Comparison of ENCODE assay signal across 7 cellular contexts in the genomic region with DNA sequence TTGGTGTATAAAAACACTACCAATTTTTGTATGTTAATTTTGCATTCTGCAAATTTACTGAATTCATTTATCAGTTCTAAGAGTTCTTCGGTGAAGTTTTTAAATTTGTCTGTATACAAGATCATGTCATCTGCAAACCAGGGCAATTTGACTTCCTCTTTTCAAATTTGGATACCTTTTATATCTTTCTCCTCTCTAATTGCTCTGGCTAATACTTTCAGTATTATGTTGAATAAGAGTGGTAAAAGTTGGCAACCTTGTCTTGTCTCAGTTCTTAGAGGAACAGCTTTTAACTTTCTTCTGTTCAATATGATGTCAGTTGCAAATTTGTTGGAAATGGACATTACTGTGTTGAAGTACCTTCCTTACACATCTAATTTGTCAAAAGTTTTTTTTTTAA.
DNase-seq lines count a peak whose midpoint lies in the region; ATAC-seq, FAIRE-seq and TF ChIP-seq lines count a peak whose summit lies in the region.
"Not testable (repeated sequence)": the region's sequence is repeated elsewhere in the genome, so short reads cannot be mapped to it uniquely, and the experiment has no call there.

No MANE protein-coding gene starts in this region.

- H3K18ac ChIP-seq in H1 (ENCODE audit: extremely low read depth, low read length) = not testable (repeated sequence)

- 67% methylated on average over 1 of the region's 1 CpG; no CpG with 5 or more reads in 1 of the 2 experiments for WGBS in H1 (ENCODE audit: extremely low coverage in 1 of 2, insufficient coverage in 1 of 2, insufficient read length in 1 of 2, insufficient replicate concordance in 2 of 2, low coverage in 1 of 2, low lambda C conversion rate in 2 of 2, missing lambda C conversion rate in 1 of 2), 2 experiments

- not testable (repeated sequence) for H2AK5ac ChIP-seq in H1 (ENCODE audit: low read depth, low read length)

- not testable (repeated sequence) for H2BK120ac ChIP-seq in H1 (replicated peaks; ENCODE audit: low read depth, low read length)

- not testable (repeated sequence) for H2BK15ac ChIP-seq in H1 (ENCODE audit: low read length)

- FAIRE-seq in H1 (lab: Jason Lieb, UNC) = peak; percentile 58

- not testable (repeated sequence) for TF ChIP-seq EP300 in H1 (IDR thresholded peaks at IDR 0.05; ENCODE audit: borderline replicate concordance in 1 of 2, low read depth in 2 of 2, low read length in 2 of 2)

- H3K4me1 ChIP-seq in H1 (replicated peaks in 1 of 4; ENCODE audit: control insufficient read depth in 3 of 4, insufficient read depth in 4 of 4, low read length in 3 of 4) = not testable (repeated sequence)

- H2AFZ ChIP-seq in H1 (ENCODE audit: low read length) = not testable (repeated sequence)

- POLR2A ChIA-PET in H1 (lab: Charles Lee; ENCODE audit: partially characterized antibody) = interaction anchor here (0.6 kb wide), 1 partner anchor 1096 kb away, joined by 3 read pairs; no protein-coding TSS in a partner anchor

- H3K27me3 ChIP-seq in H1 (replicated peaks in 1 of 4; ENCODE audit: control insufficient read depth in 3 of 4, extremely low read depth in 1 of 4, insufficient read depth in 3 of 4, low read length in 3 of 4) = not testable (repeated sequence)

- H4K8ac ChIP-seq in H1 (ENCODE audit: extremely low read depth, insufficient read depth, low read length) = not testable (repeated sequence)

- not testable (repeated sequence) for H3K14ac ChIP-seq in H1 (ENCODE audit: insufficient read length)

- not testable (repeated sequence) for TF ChIP-seq CTCF in H1 (IDR thresholded peaks at IDR 0.05; ENCODE audit: control extremely low read depth in 1 of 3, insufficient read depth in 1 of 3, low read depth in 1 of 3, low read length in 3 of 3)

- H4K91ac ChIP-seq in H1 (replicated peaks; ENCODE audit: insufficient read length, low read length) = not testable (repeated sequence)

- ATAC-seq in GM18511 (IDR thresholded peaks at IDR 0.05; ENCODE audit: unreplicated experiment) (peak; percentile 79), GM18870 (IDR thresholded peaks at IDR 0.05; ENCODE audit: unreplicated experiment) (peak; percentile 49), GM21360 (IDR thresholded peaks at IDR 0.05; ENCODE audit: unreplicated experiment) (peak; percentile 73), GM21717 (IDR thresholded peaks at IDR 0.05; ENCODE audit: unreplicated experiment) (peak; percentile 71), HG02938 (IDR thresholded peaks at IDR 0.05; ENCODE audit: unreplicated experiment) (peak; percentile 66), HG03432 (IDR thresholded peaks at IDR 0.05; ENCODE audit: unreplicated experiment) (peak; percentile 68)

- not testable (repeated sequence) for H3K27ac ChIP-seq in H1 (ENCODE audit: low read depth, low read length)

- not testable (repeated sequence) for H3K36me3 ChIP-seq in H1 (ENCODE audit: control insufficient read depth in 2 of 4, insufficient read depth in 4 of 4, low read length in 3 of 4)

- not testable (repeated sequence) for H3K4ac ChIP-seq in H1 (replicated peaks; ENCODE audit: insufficient read length, low read depth, low read length)

- H3K23ac ChIP-seq in H1 (ENCODE audit: insufficient read length) = not testable (repeated sequence)

- H4K5ac ChIP-seq in H1 (ENCODE audit: insufficient read length, low read depth, low read length) = not testable (repeated sequence)

- CTCF ChIA-PET in H1 (lab: Charles Lee; ENCODE audit: partially characterized antibody) = not testable (repeated sequence)

- H3K79me2 ChIP-seq in H1 (ENCODE audit: control insufficient read depth in 1 of 2, insufficient read depth in 2 of 2, low read length in 2 of 2) = not testable (repeated sequence)

- H3K4me3 ChIP-seq in H1 (ENCODE audit: extremely low read depth in 1 of 4, insufficient read depth in 2 of 4, low read depth in 3 of 4, low read length in 4 of 4) = not testable (repeated sequence)

- H4K20me1 ChIP-seq in H1 (replicated peaks in 1 of 2; ENCODE audit: control insufficient read depth in 1 of 2, insufficient read depth in 2 of 2, low read length in 2 of 2) = not testable (repeated sequence)

- not testable (repeated sequence) for H3K9ac ChIP-seq in H1 (replicated peaks in 1 of 4; ENCODE audit: extremely low read depth in 1 of 4, low read depth in 3 of 4, low read length in 3 of 4)

- H2BK12ac ChIP-seq in H1 (ENCODE audit: low read depth, low read length) = not testable (repeated sequence)

- not testable (repeated sequence) for H3K9me3 ChIP-seq in H1 (ENCODE audit: insufficient read depth in 2 of 2, low read depth in 1 of 2, low read length in 1 of 2)

- H2BK20ac ChIP-seq in H1 (ENCODE audit: low read length) = not testable (repeated sequence)

- H3K79me1 ChIP-seq in H1 (ENCODE audit: low read depth, low read length) = not testable (repeated sequence)

- H3K23me2 ChIP-seq in H1 (ENCODE audit: low read depth, low read length) = not testable (repeated sequence)

- TF ChIP-seq RAD21 in H1 (IDR thresholded peaks at IDR 0.05 in 1 of 2, conservative IDR thresholded peaks at IDR 0.05 in 1 of 2; ENCODE audit: low read depth in 2 of 2, low read length in 2 of 2) = not testable (repeated sequence)

- not testable (repeated sequence) for TF ChIP-seq POLR2A in H1 (IDR thresholded peaks at IDR 0.05; ENCODE audit: control extremely low read depth in 1 of 2, low read depth in 2 of 2, low read length in 2 of 2)

- not testable (repeated sequence) for H2BK5ac ChIP-seq in H1 (ENCODE audit: low read depth, low read length)

- not testable (repeated sequence) for DNase-seq in H1 (ENCODE audit: low read depth in 1 of 2, low spot score in 2 of 2)

- H3K56ac ChIP-seq in H1 (replicated peaks; ENCODE audit: insufficient read length, low read depth, low read length) = not testable (repeated sequence)

- not testable (repeated sequence) for H3K4me2 ChIP-seq in H1 (ENCODE audit: insufficient read depth in 1 of 2, low read depth in 2 of 2, low read length in 2 of 2)
